ENCODE assay signal across 9 cellular contexts in the genomic region with DNA sequence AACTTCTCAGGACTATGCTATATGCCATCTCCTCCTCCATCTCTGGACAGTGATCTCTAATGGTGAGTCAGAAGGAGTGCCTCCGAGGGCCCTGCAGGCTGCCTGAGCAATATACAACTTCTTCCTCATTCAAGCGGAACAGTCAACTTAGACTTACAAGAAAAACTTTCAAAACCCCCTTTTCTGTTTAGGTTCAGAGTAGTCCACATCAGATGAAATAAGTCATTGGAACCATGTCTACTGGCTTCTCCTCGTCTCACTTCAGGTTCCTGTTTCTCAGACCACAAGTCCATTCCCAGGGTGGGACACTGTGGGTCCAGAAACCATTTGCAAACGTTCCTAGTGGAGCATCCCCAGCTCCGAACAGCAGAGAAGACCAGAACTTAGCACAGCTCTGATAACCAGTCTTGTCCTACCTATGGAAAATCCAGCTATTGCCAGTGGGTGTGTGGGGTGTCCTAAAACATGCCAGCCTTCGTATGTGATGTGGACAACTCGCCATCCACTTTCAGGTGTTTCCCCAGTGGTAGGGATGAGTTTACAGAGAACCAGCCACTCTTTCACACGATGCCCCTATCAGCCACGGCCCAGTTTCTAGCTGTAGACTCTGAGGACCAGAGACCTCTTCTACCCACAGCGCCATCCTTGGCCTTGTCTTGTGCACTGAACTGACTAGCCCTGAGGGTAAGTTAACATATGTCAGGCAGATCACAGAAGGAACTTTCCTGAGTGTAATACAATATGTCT. TPM values are rescaled to one million over a fixed set of nuclear protein-coding genes. Genes with fewer than 3 reads are reported as not detected.
DNase-seq lines count a peak whose midpoint lies in the region; ATAC-seq, FAIRE-seq and TF ChIP-seq lines count a peak whose summit lies in the region.
"Had no signal": no experiment of that assay in that cellular context is flagged by ENCODE, and none has a peak within 500 bp of the region (broad histone marks: within the 10 kb centered on the region; RNA-seq: fewer than 3 reads in every experiment).

No MANE protein-coding gene starts in this region.

- no peak for DNase-seq in GM12891 (ENCODE audit: insufficient read length, low spot score)
- peak; percentile 12 for DNase-seq in amniotic stem cell (lab: John Stamatoyannopoulos, UW)
- DNase-seq in brain microvascular endothelial cell = no peak
- DNase-seq in HAP-1 (ENCODE audit: low spot score in 2 of 2) = no peak
- no peak for DNase-seq in amygdala (lab: John Stamatoyannopoulos, UW)
- DNase-seq in NCI-H345 treated with DMSO at 0.1 percent for 48 hours (lab: John Stamatoyannopoulos, UW; ENCODE audit: unreplicated experiment) = no peak
- DNase-seq: activated CD8-positive, alpha-beta memory T cell treated with anti-CD3 and anti-CD28 coated beads, Interleukin-2, amount 10 ng/mL, durations not matched to agents 7 days and 5 days had no signal

- H3K36me3 ChIP-seq in brain microvascular endothelial cell (replicated peaks) (no peaks in the 10 kb centered on the region), HAP-1 (replicated peaks) (peaks cover 24% of the 10 kb centered on the region)

- H3K27me3 ChIP-seq in brain microvascular endothelial cell (replicated peaks) = no peaks in the 10 kb centered on the region
- no peaks in the 10 kb centered on the region for H3K27me3 ChIP-seq in HAP-1 (ENCODE audit: low read depth)

- in situ Hi-C loops in brain microvascular endothelial cell (cut with HindIII; ENCODE audit: low pct_ligation_motif_present, low sequenced_read_pairs) (no loop called here), HAP-1 (cut with MboI; ENCODE audit: low sequenced_read_pairs) (no loop called here)

- no peaks in the 10 kb centered on the region for H3K9me3 ChIP-seq in HAP-1

- H3K4me3 ChIP-seq in brain microvascular endothelial cell (ENCODE audit: low read depth, low read length) (no peak overlapping the region), HAP-1 (no peak overlapping the region)

- TF ChIP-seq POLR2A in GM12891 (IDR thresholded peaks at IDR 0.05; ENCODE audit: low read depth, low read length) = no peak

- peaks cover 22% of the 10 kb centered on the region for H3K4me1 ChIP-seq in HAP-1

- H3K27ac ChIP-seq in brain microvascular endothelial cell = no peak overlapping the region

- no peak for TF ChIP-seq CTCF in brain microvascular endothelial cell (IDR thresholded peaks at IDR 0.05; ENCODE audit: low read depth, low read length, missing control alignments)

- peak; percentile 98 for FAIRE-seq in GM12891 (lab: Jason Lieb, UNC)

- ATAC-seq in GM21360 (IDR thresholded peaks at IDR 0.05; ENCODE audit: unreplicated experiment) (peak; percentile 66), HG03342 (IDR thresholded peaks at IDR 0.05; ENCODE audit: unreplicated experiment) (peak; percentile 79)
- ATAC-seq: activated CD8-positive, alpha-beta memory T cell treated with anti-CD3 and anti-CD28 coated beads, Interleukin-2, amount 10 ng/mL, durations not matched to agents 7 days and 5 days had no signal

TF ChIP-seq in GM12891, 5 proteins besides CTCF, POLR2A, EP300 and RAD21:
- TF ChIP-seq POU2F2 (IDR thresholded peaks at IDR 0.05; ENCODE audit: low read depth, low read length) (no peak), SPI1 (IDR thresholded peaks at IDR 0.05; ENCODE audit: low read depth, low read length) (peak; percentile 35)

RNA-seq across cellular contexts. Expression of gene NKRF, which starts 32.7 kb away (rescaled TPM):
- 7.9 TPM for polyA plus RNA-seq in GM12891 (2012; ENCODE audit: low read depth, missing spikeins)

RNA-seq across cellular contexts. Expression of gene SEPTIN6, which starts 54.1 kb away (rescaled TPM):
- polyA plus RNA-seq in GM12891 (2012; ENCODE audit: low read depth, missing spikeins) = 245 TPM
